Comparison of ENCODE assay signal across 28 cellular contexts in genomic region chr10:100742067-100742771, GRCh38. TPM values are rescaled to one million over a fixed set of nuclear protein-coding genes. Genes with fewer than 3 reads are reported as not detected.
A peak's percentile ranks its signal among the peaks of the same experiment; 100 is the strongest.
DNase-seq lines count a peak whose midpoint lies in the region; ATAC-seq, FAIRE-seq and TF ChIP-seq lines count a peak whose summit lies in the region.
"Had no signal": no experiment of that assay in that cellular context is flagged by ENCODE, and none has a peak within 500 bp of the region (broad histone marks: within the 10 kb centered on the region; RNA-seq: fewer than 3 reads in every experiment).

No MANE protein-coding gene starts in this region.

- H3K9ac ChIP-seq in IMR-90 (ENCODE audit: low read depth, low read length) (no peak overlapping the region), neural cell (ENCODE audit: low read length) (no peak overlapping the region)

- H3K14ac ChIP-seq in IMR-90 (replicated peaks; ENCODE audit: low read depth, low read length), result no peak overlapping the region

- peaks cover 89% of the 10 kb centered on the region for H3K27me3 Mint-ChIP-seq in chondrocyte (ENCODE audit: low read depth)

- H3K36me3 Mint-ChIP-seq in chondrocyte (ENCODE audit: low read depth), result peaks cover 2% of the 10 kb centered on the region
- H3K36me3 Mint-ChIP-seq: T-cell, type B pancreatic cell had no signal

- H2BK120ac ChIP-seq in IMR-90 (ENCODE audit: low read depth, low read length), result no peak overlapping the region

- TF ChIP-seq CTCF in GM10248 (IDR thresholded peaks at IDR 0.05; ENCODE audit: control extremely low read depth, extremely low read depth, low read depth, missing control alignments), result no peak
- TF ChIP-seq CTCF in IMR-90 (conservative IDR thresholded peaks at IDR 0.05; ENCODE audit: low read depth, low read length), result no peak
- TF ChIP-seq CTCF in epithelial cell of proximal tubule (conservative IDR thresholded peaks at IDR 0.05; ENCODE audit: low read depth, low read length), result no peak
- no peak for TF ChIP-seq CTCF in neural cell (IDR thresholded peaks at IDR 0.05; ENCODE audit: poor library complexity, severe bottlenecking)
- TF ChIP-seq CTCF in chondrocyte (IDR thresholded peaks at IDR 0.05), result no peak

- H3K4ac ChIP-seq in IMR-90 (ENCODE audit: low read depth, low read length), result no peak overlapping the region

- intact Hi-C loops in IMR-90 (cut with micrococcal nuclease), result loop anchor here (5.0 to 10.0 kb wide), 2 partner anchors 133 to 180 kb away; no protein-coding TSS in a partner anchor

- H4K20me1 ChIP-seq in IMR-90 (ENCODE audit: insufficient read depth, low read length) (peaks cover 5% of the 10 kb centered on the region; the same call in 1 of the 2 replicates), neural cell (ENCODE audit: insufficient read depth) (no peaks in the 10 kb centered on the region)

- no peak overlapping the region for H3K18ac ChIP-seq in IMR-90 (ENCODE audit: low read depth, low read length)

- H3K4me3 ChIP-seq in IMR-90 (ENCODE audit: insufficient read depth, low read depth, low read length), result no peak overlapping the region
- H3K4me3 ChIP-seq in epithelial cell of proximal tubule (ENCODE audit: low read depth, low read length), result peak overlapping the region; percentile 70
- H3K4me3 ChIP-seq in neural cell (ENCODE audit: low read length), result no peak overlapping the region
- H3K4me3 ChIP-seq: esophagus muscularis mucosa, prostate gland, stomach had no signal

- no peak overlapping the region for H3K4me3 Mint-ChIP-seq in chondrocyte (ENCODE audit: unreplicated experiment)
- H3K4me3 Mint-ChIP-seq: activated CD4-positive, alpha-beta T cell treated with anti-CD3 and anti-CD28 coated beads, Interleukin-2, amount 10 ng/mL, durations not matched to agents 7 days and 5 days; HFFc6; type B pancreatic cell had no signal

- FAIRE-seq in HTR-8/SVneo (lab: Jason Lieb, UNC), result no peak
- FAIRE-seq: GM12891, small intestine had no signal

- H2AFZ ChIP-seq in IMR-90 (replicated peaks; ENCODE audit: low read length, poor library complexity) (peak overlapping the region; percentile 6), neural cell (ENCODE audit: low read depth, low read length) (no peak overlapping the region)

- H3K27ac ChIP-seq in IMR-90 (ENCODE audit: insufficient read depth, low read length) (no peak overlapping the region), neural cell (ENCODE audit: low read length) (no peak overlapping the region)
- H3K27ac ChIP-seq: esophagus muscularis mucosa, prostate gland, stomach had no signal

- H2AK9ac ChIP-seq in IMR-90 (replicated peaks; ENCODE audit: low read depth, low read length, poor library complexity), result no peak overlapping the region

- POLR2A ChIA-PET in GM10248 (lab: Yijun Ruan, JAX) (no interaction called here), IMR-90 (lab: Charles Lee; ENCODE audit: unreplicated experiment) (interaction anchor here (0.6 kb wide), 1 partner anchor 1597 kb away, joined by 6 read pairs; no protein-coding TSS in a partner anchor)

- H3K79me1 ChIP-seq in IMR-90 (ENCODE audit: low read depth in 1 of 2, low read length in 2 of 2), result no peaks in the 10 kb centered on the region

- no peaks in the 10 kb centered on the region for H3F3A ChIP-seq in neural cell (ENCODE audit: insufficient read depth, low read length, poor library complexity, severe bottlenecking)

- H3K36me3 ChIP-seq in IMR-90 (ENCODE audit: control insufficient read depth, insufficient read depth, low read length), result no peaks in the 10 kb centered on the region
- no peaks in the 10 kb centered on the region for H3K36me3 ChIP-seq in neural cell (ENCODE audit: insufficient read depth, low read length)
- H3K36me3 ChIP-seq: esophagus muscularis mucosa, prostate gland, stomach had no signal

- peaks cover 38% of the 10 kb centered on the region for H3K4me1 Mint-ChIP-seq in chondrocyte (ENCODE audit: low read depth)

- no peak for TF ChIP-seq RAD21 in IMR-90 (IDR thresholded peaks at IDR 0.05; ENCODE audit: low read length)
- TF ChIP-seq RAD21 in neural cell (conservative IDR thresholded peaks at IDR 0.05), result no peak

- no peak overlapping the region for H2BK15ac ChIP-seq in IMR-90 (ENCODE audit: low read depth, low read length)

- CTCF ChIA-PET in GM10248 (lab: Yijun Ruan, JAX) (interaction anchor here (0.9 to 4.7 kb wide), 15 partner anchors 8 to 304 kb away, joined by 3 to 39 read pairs (median 6); no protein-coding TSS in a partner anchor), IMR-90 (lab: Yijun Ruan, JAX) (no interaction called here)

- H3K9me2 ChIP-seq in neural cell (ENCODE audit: insufficient read depth, low read length), result no peaks in the 10 kb centered on the region

- no peak for ATAC-seq in IMR-90 (ENCODE audit: low read depth)
- ATAC-seq: T-cell had no signal

- H2AK5ac ChIP-seq in IMR-90 (ENCODE audit: low read depth, low read length), result no peak overlapping the region

- in situ Hi-C loops in IMR-90 (cut with MboI; ENCODE audit: low sequenced_read_pairs), result no loop called here

- no peaks in the 10 kb centered on the region for H3K9me1 ChIP-seq in IMR-90 (ENCODE audit: insufficient read depth, low read length)

- H3K27me3 ChIP-seq in IMR-90 (ENCODE audit: control insufficient read depth, insufficient read depth, low read length) (peaks cover 96% of the 10 kb centered on the region), neural cell (ENCODE audit: insufficient read depth, low read depth, low read length) (peaks cover 100% of the 10 kb centered on the region)

- H4K91ac ChIP-seq in IMR-90 (ENCODE audit: insufficient read depth, low read depth, low read length), result no peak overlapping the region

- TF ChIP-seq EP300 in neural cell (conservative IDR thresholded peaks at IDR 0.05; ENCODE audit: poor library complexity, severe bottlenecking), result no peak

- H3K9me3 Mint-ChIP-seq in chondrocyte (ENCODE audit: low read depth), result no peaks in the 10 kb centered on the region
- H3K9me3 Mint-ChIP-seq: activated CD4-positive, alpha-beta T cell treated with anti-CD3 and anti-CD28 coated beads, Interleukin-2, amount 10 ng/mL, durations not matched to agents 7 days and 5 days; HFFc6; T-cell; type B pancreatic cell had no signal

- H2BK5ac ChIP-seq in IMR-90 (ENCODE audit: low read depth, low read length, poor library complexity, severe bottlenecking), result no peak overlapping the region

- H4K8ac ChIP-seq in IMR-90 (ENCODE audit: low read depth in 2 of 2, low read length in 2 of 2), result no peak overlapping the region

- no peak overlapping the region for H3K4me2 ChIP-seq in IMR-90 (ENCODE audit: low read depth, low read length)
- H3K4me2 ChIP-seq in neural cell (ENCODE audit: low read length), result no peak overlapping the region

- H3K4me1 ChIP-seq in IMR-90 (ENCODE audit: control insufficient read depth, insufficient read depth, low read length), result no peaks in the 10 kb centered on the region

- H2BK20ac ChIP-seq in IMR-90 (ENCODE audit: low read depth, low read length), result no peak overlapping the region

- no peak overlapping the region for H3K23ac ChIP-seq in IMR-90 (ENCODE audit: low read depth, low read length)

- no peaks in the 10 kb centered on the region for H3K79me2 ChIP-seq in neural cell (replicated peaks; ENCODE audit: insufficient read depth, low read length)

- H3K27ac Mint-ChIP-seq in chondrocyte (ENCODE audit: unreplicated experiment), result no peak overlapping the region
- H3K27ac Mint-ChIP-seq: activated CD4-positive, alpha-beta T cell treated with anti-CD3 and anti-CD28 coated beads, Interleukin-2, amount 10 ng/mL, durations not matched to agents 7 days and 5 days; HFFc6; T-cell; type B pancreatic cell had no signal

- DNase-seq in GM10248 (ENCODE audit: extremely low spot score) (peak; percentile 16), IMR-90 (no peak), epithelial cell of proximal tubule (ENCODE audit: low read depth) (no peak), cortex of kidney (lab: John Stamatoyannopoulos, UW) (no peak), HTR-8/SVneo (ENCODE audit: insufficient read length, low spot score) (no peak), chondrocyte (ENCODE audit: low spot score) (no peak), erythroblast (lab: John Stamatoyannopoulos, UW) (no peak)
- DNase-seq: activated CD4-positive, alpha-beta T cell treated with anti-CD3 and anti-CD28 coated beads, Interleukin-2, amount 10 ng/mL, durations not matched to agents 7 days and 5 days; activated gamma-delta T cell; COR-L47; HFFc6; NCI-H1105; NCI-H2081 treated with DMSO at 0.1 percent for 48 hours; NCI-H524 treated with DMSO at 0.1 percent for 48 hours; SHP77; small intestine; stimulated activated CD4-positive, alpha-beta T cell treated with anti-CD3 and anti-CD28 coated beads, Interleukin-2, amount 100 ng/mL, for 48 hours; stomach; T-cell had no signal

- no TSS peak for BruUV-seq in IMR-90 (replicated peaks; lab: Mats Ljungman, UMichigan)

- H4K5ac ChIP-seq in IMR-90 (ENCODE audit: low read depth, low read length), result no peak overlapping the region

- no peak overlapping the region for H3K56ac ChIP-seq in IMR-90 (ENCODE audit: extremely low read depth, insufficient read depth, low read length)

- dilution Hi-C loops in IMR-90 (cut with HindIII; ENCODE audit: low sequenced_read_pairs, unreplicated experiment), result no loop called here

- 3% methylated on average over 6 of the region's 39 CpGs; no CpG with 5 or more reads in 1 of the 2 experiments for WGBS in IMR-90 (ENCODE audit: extremely low coverage in 2 of 2, insufficient read length in 1 of 2), 2 experiments

- TF ChIP-seq POLR2A in IMR-90 (IDR thresholded peaks at IDR 0.05; ENCODE audit: low read depth, low read length) (no peak), erythroblast (IDR thresholded peaks at IDR 0.05; ENCODE audit: low read length) (no peak)

- H3K9me3 ChIP-seq in IMR-90 (ENCODE audit: control insufficient read depth, insufficient read depth, low read length) (peaks cover 4% of the 10 kb centered on the region; the same call in 1 of the 2 replicates), neural cell (ENCODE audit: low read length) (no peaks in the 10 kb centered on the region)
- H3K9me3 ChIP-seq: esophagus muscularis mucosa, prostate gland, stomach had no signal

TF ChIP-seq in IMR-90, 13 proteins besides CTCF, POLR2A, EP300 and RAD21 (continues in another document):
- TF ChIP-seq MAFK (IDR thresholded peaks at IDR 0.05; ENCODE audit: low read depth, low read length), result no peak
- no peak for TF ChIP-seq RCOR1 (IDR thresholded peaks at IDR 0.05; ENCODE audit: insufficient replicate concordance, low read length)

TF ChIP-seq in neural cell, 6 proteins besides CTCF, POLR2A, EP300 and RAD21:
- peak; percentile 88 for TF ChIP-seq EZH2 (IDR thresholded peaks at IDR 0.05; ENCODE audit: borderline replicate concordance, insufficient read depth, low read length, poor library complexity, severe bottlenecking)
- no peak for TF ChIP-seq MXI1 (conservative IDR thresholded peaks at IDR 0.05; ENCODE audit: poor library complexity, severe bottlenecking)

RNA-seq across cellular contexts. Expression of gene PAX2, which starts 3.2 kb away (rescaled TPM):
- not detected in 2 replicates for total RNA-seq in IMR-90 (2012; rRNA removed)
- not detected in 2 replicates for polyA plus RNA-seq in IMR-90 (2012; rRNA removed)
- not detected in 2 replicates for polyA plus RNA-seq in IMR-90 (2012; cell fraction: cytosol; rRNA removed)
- polyA plus RNA-seq in IMR-90 (2012; cell fraction: nucleus; rRNA removed; ENCODE audit: low replicate concordance), result not detected in 2 replicates
- total RNA-seq in epithelial cell of proximal tubule, result 7.5 and 20.2 TPM in 2 replicates
- polyA plus RNA-seq in neural cell, result not detected in 2 replicates
- polyA minus RNA-seq in neural cell, result not detected in 2 replicates
- total RNA-seq in chondrocyte, result 0.62 to 0.87 TPM in 2 of 3 replicates, not detected in the other
- total RNA-seq: activated CD4-positive, alpha-beta T cell treated with anti-CD3 and anti-CD28 coated beads, Interleukin-2, amount 10 ng/mL, durations not matched to agents 7 days and 5 days; dermis microvascular lymphatic vessel endothelial cell; esophagus muscularis mucosa; HFFc6; lung microvascular endothelial cell; myocyte; OCI-LY7; stomach; T-cell had no signal
- polyA plus RNA-seq: small intestine, stomach had no signal
